In the genomic region with DNA sequence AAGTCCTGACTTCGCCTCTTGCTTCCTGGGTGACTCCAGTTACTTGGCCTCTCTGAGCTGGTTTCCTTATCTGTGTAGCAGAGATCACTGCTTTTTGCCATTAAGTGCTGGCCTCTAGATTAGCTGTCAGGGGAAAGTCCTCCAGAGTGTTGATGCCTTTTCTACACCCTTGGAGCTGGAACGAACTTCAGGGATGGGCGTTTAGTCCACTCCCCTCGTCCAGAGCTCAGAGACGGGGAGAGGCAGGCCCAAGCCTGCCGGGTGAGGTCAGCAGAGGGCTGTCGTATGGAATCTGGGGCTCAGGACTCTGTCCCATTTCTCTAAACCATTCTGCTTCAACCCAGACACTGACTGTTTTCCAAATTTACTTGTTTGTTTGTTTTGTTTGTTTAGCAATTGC, we compare ENCODE assay signal across 14 cellular contexts.
DNase-seq lines count a peak whose midpoint lies in the region; ATAC-seq and TF ChIP-seq lines count a peak whose summit lies in the region.
"Had no signal": no experiment of that assay in that cellular context is flagged by ENCODE, and none has a peak within 500 bp of the region (broad histone marks: within the 10 kb centered on the region; RNA-seq: fewer than 3 reads in every experiment).

No MANE protein-coding gene starts in this region.

- no peak for TF ChIP-seq POLR2A in vagina (IDR thresholded peaks at IDR 0.05)
- TF ChIP-seq POLR2A in uterus (IDR thresholded peaks at IDR 0.05), result no peak

- H3K36me3 ChIP-seq in mesenchymal stem cell (ENCODE audit: control insufficient read depth in 1 of 2, insufficient read depth in 2 of 2, low read depth in 1 of 2, low read length in 2 of 2), result peaks cover 0 to 9% of the 10 kb centered on the region in 2 experiments
- H3K36me3 ChIP-seq in vagina, result no peaks in the 10 kb centered on the region
- H3K36me3 ChIP-seq in uterus, result no peaks in the 10 kb centered on the region

- intact Hi-C loops in vagina (cut with DNase I) (no loop called here), uterus (cut with DNase I; ENCODE audit: low total_unique reads) (no loop called here)

- peak; percentile 71 for ATAC-seq in esophagus mucosa
- ATAC-seq in effector memory CD8-positive, alpha-beta T cell (replicated peaks), result no peak
- no peak for ATAC-seq in GM21367 (IDR thresholded peaks at IDR 0.05; ENCODE audit: unreplicated experiment)
- ATAC-seq: stimulated activated naive B cell treated with anti-CD40 and anti-IgM and Interleukin-4, amounts not matched to agents 10 μg/mL and 1 μg/mL and 100 μg/mL, for 72 hours had no signal

- H4K91ac ChIP-seq in mesenchymal stem cell (ENCODE audit: low read length), result peak overlapping the region; percentile 60

- no peak overlapping the region for H3K4me3 Mint-ChIP-seq in activated CD4-positive, alpha-beta T cell treated with anti-CD3 and anti-CD28 coated beads, Interleukin-2, amount 10 ng/mL, durations not matched to agents 7 days and 5 days
- no peak overlapping the region for H3K4me3 Mint-ChIP-seq in effector memory CD8-positive, alpha-beta T cell
- H3K4me3 Mint-ChIP-seq: stimulated activated naive B cell treated with anti-CD40 and anti-IgM and Interleukin-4, amounts not matched to agents 10 μg/mL and 1 μg/mL and 100 μg/mL, for 72 hours had no signal

- H3K4me1 Mint-ChIP-seq in activated CD4-positive, alpha-beta T cell treated with anti-CD3 and anti-CD28 coated beads, Interleukin-2, amount 10 ng/mL, durations not matched to agents 7 days and 5 days, result peaks cover 37% of the 10 kb centered on the region
- peaks cover 5 to 10% of the 10 kb centered on the region in 2 donors for H3K4me1 Mint-ChIP-seq in effector memory CD8-positive, alpha-beta T cell (ENCODE audit: low read depth in 2 of 2)
- H3K4me1 Mint-ChIP-seq: stimulated activated naive B cell treated with anti-CD40 and anti-IgM and Interleukin-4, amounts not matched to agents 10 μg/mL and 1 μg/mL and 100 μg/mL, for 72 hours had no signal

- H2AFZ ChIP-seq in mesenchymal stem cell (ENCODE audit: low read depth, low read length), result no peak overlapping the region

- H3K9me3 Mint-ChIP-seq in activated CD4-positive, alpha-beta T cell treated with anti-CD3 and anti-CD28 coated beads, Interleukin-2, amount 10 ng/mL, durations not matched to agents 7 days and 5 days, result no peaks in the 10 kb centered on the region
- no peaks in the 10 kb centered on the region for H3K9me3 Mint-ChIP-seq in effector memory CD8-positive, alpha-beta T cell
- H3K9me3 Mint-ChIP-seq: stimulated activated naive B cell treated with anti-CD40 and anti-IgM and Interleukin-4, amounts not matched to agents 10 μg/mL and 1 μg/mL and 100 μg/mL, for 72 hours had no signal

- H3K4ac ChIP-seq in mesenchymal stem cell (ENCODE audit: low read depth in 1 of 2, low read length in 2 of 2), result peak overlapping the region in 1 of 2 experiments; percentile 71

- no peak for DNase-seq in activated CD4-positive, alpha-beta T cell treated with anti-CD3 and anti-CD28 coated beads, Interleukin-2, amount 10 ng/mL, durations not matched to agents 7 days and 5 days
- no peak for DNase-seq in activated CD4-positive, alpha-beta T cell treated with anti-CD3 and anti-CD28 coated beads for 1 hour
- DNase-seq in mesenchymal stem cell, result peak; percentile 41
- DNase-seq in vagina (ENCODE audit: extremely low spot score in 2 of 2), result no peak
- DNase-seq in uterus, result no peak
- DNase-seq in effector memory CD8-positive, alpha-beta T cell, result no peak
- DNase-seq: 8988T; activated naive CD4-positive, alpha-beta T cell; NCI-H2171 treated with DMSO at 0.1 percent for 48 hours; stimulated activated CD4-positive, alpha-beta T cell treated with anti-CD3 and anti-CD28 coated beads, Interleukin-4, amount 100 ng/mL, for 1 hour; stimulated activated naive B cell treated with anti-CD40 and anti-IgM and Interleukin-4, amounts not matched to agents 10 μg/mL and 1 μg/mL and 100 μg/mL, for 72 hours had no signal

- H2BK15ac ChIP-seq in mesenchymal stem cell (ENCODE audit: low read depth, poor library complexity, severe bottlenecking), result no peak overlapping the region

- H3K79me1 ChIP-seq in mesenchymal stem cell (replicated peaks; ENCODE audit: low read length, poor library complexity, severe bottlenecking), result no peaks in the 10 kb centered on the region

- H3K27me3 Mint-ChIP-seq in activated CD4-positive, alpha-beta T cell treated with anti-CD3 and anti-CD28 coated beads, Interleukin-2, amount 10 ng/mL, durations not matched to agents 7 days and 5 days, result no peaks in the 10 kb centered on the region
- H3K27me3 Mint-ChIP-seq in effector memory CD8-positive, alpha-beta T cell, result peaks cover 0 to 23% of the 10 kb centered on the region in 2 donors

- peak overlapping the region; percentile 14 for H4K8ac ChIP-seq in mesenchymal stem cell (ENCODE audit: low read length)

- peak overlapping the region; percentile 55 for H3K9ac ChIP-seq in mesenchymal stem cell (ENCODE audit: low read length)

- H3K23ac ChIP-seq in mesenchymal stem cell (ENCODE audit: low read length in 2 of 2), result no peak overlapping the region

- no peak overlapping the region for H3K27ac ChIP-seq in mesenchymal stem cell (ENCODE audit: low read length, poor library complexity, severe bottlenecking)
- peak overlapping the region; percentile 13 for H3K27ac ChIP-seq in vagina
- H3K27ac ChIP-seq in uterus, result no peak overlapping the region
- H3K27ac ChIP-seq: SK-N-MC had no signal

- no peak for TF ChIP-seq CTCF in vagina (IDR thresholded peaks at IDR 0.05)
- TF ChIP-seq CTCF in uterus (IDR thresholded peaks at IDR 0.05), result no peak

- CTCF ChIA-PET in activated CD4-positive, alpha-beta T cell treated with anti-CD3 and anti-CD28 coated beads, Interleukin-2, amount 10 ng/mL, durations not matched to agents 7 days and 5 days (lab: Charles Lee), result interaction anchor here (1.5 kb wide), 1 partner anchor 22 kb away, joined by 5 read pairs; no protein-coding TSS in a partner anchor

- H3K36me3 Mint-ChIP-seq in activated CD4-positive, alpha-beta T cell treated with anti-CD3 and anti-CD28 coated beads, Interleukin-2, amount 10 ng/mL, durations not matched to agents 7 days and 5 days (ENCODE audit: low read depth), result peaks cover 3% of the 10 kb centered on the region
- no peaks in the 10 kb centered on the region for H3K36me3 Mint-ChIP-seq in effector memory CD8-positive, alpha-beta T cell (ENCODE audit: insufficient read depth)
- H3K36me3 Mint-ChIP-seq: stimulated activated naive B cell treated with anti-CD40 and anti-IgM and Interleukin-4, amounts not matched to agents 10 μg/mL and 1 μg/mL and 100 μg/mL, for 72 hours had no signal

- peak overlapping the region in 1 of 2 experiments; percentile 94 for H2BK12ac ChIP-seq in mesenchymal stem cell (ENCODE audit: low read length in 2 of 2)

- peak overlapping the region; percentile 72 for H3K27ac Mint-ChIP-seq in activated CD4-positive, alpha-beta T cell treated with anti-CD3 and anti-CD28 coated beads, Interleukin-2, amount 10 ng/mL, durations not matched to agents 7 days and 5 days
- no peak overlapping the region for H3K27ac Mint-ChIP-seq in effector memory CD8-positive, alpha-beta T cell
- H3K27ac Mint-ChIP-seq: stimulated activated naive B cell treated with anti-CD40 and anti-IgM and Interleukin-4, amounts not matched to agents 10 μg/mL and 1 μg/mL and 100 μg/mL, for 72 hours had no signal

- no peak overlapping the region for H2BK5ac ChIP-seq in mesenchymal stem cell (ENCODE audit: low read depth, low read length, poor library complexity, severe bottlenecking)

- 52% methylated on average over 4 of the region's 7 CpGs for WGBS in mesenchymal stem cell

- POLR2A ChIA-PET in activated CD4-positive, alpha-beta T cell treated with anti-CD3 and anti-CD28 coated beads, Interleukin-2, amount 10 ng/mL, durations not matched to agents 7 days and 5 days (lab: Charles Lee), result no interaction called here

- H3K4me3 ChIP-seq in mesenchymal stem cell (ENCODE audit: insufficient read depth in 1 of 2, low read depth in 1 of 2, low read length in 2 of 2), result no peak overlapping the region
- no peak overlapping the region for H3K4me3 ChIP-seq in vagina
- no peak overlapping the region for H3K4me3 ChIP-seq in uterus
- H3K4me3 ChIP-seq: SK-N-MC had no signal

- H3K14ac ChIP-seq in mesenchymal stem cell (ENCODE audit: low read length in 2 of 2), result peak overlapping the region in 1 of 2 experiments; percentile 50

- no peak overlapping the region for H2AK5ac ChIP-seq in mesenchymal stem cell (ENCODE audit: low read length, severe bottlenecking)

- H3K4me2 ChIP-seq in mesenchymal stem cell (ENCODE audit: low read length, poor library complexity, severe bottlenecking), result no peak overlapping the region

- H3K18ac ChIP-seq in mesenchymal stem cell (ENCODE audit: low read depth in 1 of 2, low read length in 2 of 2), result peak overlapping the region; percentile 40 to 50

- H2BK120ac ChIP-seq in mesenchymal stem cell (ENCODE audit: low read depth, low read length), result no peak overlapping the region

- peaks cover 12% of the 10 kb centered on the region for H3K4me1 ChIP-seq in mesenchymal stem cell (ENCODE audit: control insufficient read depth, insufficient read depth, low read depth, low read length)
- H3K4me1 ChIP-seq in vagina, result peaks cover 48% of the 10 kb centered on the region
- H3K4me1 ChIP-seq in uterus, result no peaks in the 10 kb centered on the region

- H3K9me3 ChIP-seq in mesenchymal stem cell (ENCODE audit: control insufficient read depth, low read length) (no peaks in the 10 kb centered on the region), vagina (no peaks in the 10 kb centered on the region), uterus (no peaks in the 10 kb centered on the region)

- H3K27me3 ChIP-seq in mesenchymal stem cell (ENCODE audit: control insufficient read depth in 1 of 2, insufficient read depth in 1 of 2, low read length in 2 of 2) (no peaks in the 10 kb centered on the region), vagina (no peaks in the 10 kb centered on the region), uterus (no peaks in the 10 kb centered on the region)
